ENCODE assay signal across 6 cellular contexts in the genomic region with DNA sequence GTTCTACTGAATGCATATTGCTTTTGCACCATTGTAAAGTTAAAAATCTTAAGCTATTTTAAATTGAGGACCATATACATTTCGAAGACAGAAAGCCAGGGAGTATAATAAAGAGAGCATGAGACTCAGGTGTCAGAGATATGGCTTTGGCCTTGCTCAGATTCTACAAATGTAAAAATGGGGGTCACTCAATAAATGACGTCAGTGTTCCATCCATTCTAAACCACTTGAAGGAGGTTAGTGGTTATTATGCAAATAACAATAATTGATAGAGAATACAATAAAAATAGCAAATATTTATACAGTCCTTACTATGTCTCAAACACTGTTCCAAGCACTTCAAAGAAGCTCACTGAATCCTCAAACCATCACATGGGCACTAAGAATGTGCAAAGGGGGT. TPM values are rescaled to one million over a fixed set of nuclear protein-coding genes. Genes with fewer than 3 reads are reported as not detected.
"Had no signal": no experiment of that assay in that cellular context is flagged by ENCODE, and none has a peak within 500 bp of the region (broad histone marks: within the 10 kb centered on the region; RNA-seq: fewer than 3 reads in every experiment).

No MANE protein-coding gene starts in this region.

- FAIRE-seq: K562 had no signal

- H3K4me2 ChIP-seq: KMS-11 had no signal

- DNase-seq: IMR-90, KG1 had no signal

- ATAC-seq: K562 had no signal

- H3K9ac ChIP-seq: KMS-11 had no signal

- H3K4me3 ChIP-seq: K562 had no signal

- H3K27ac ChIP-seq: HL-60, KMS-11 had no signal

RNA-seq across cellular contexts. Expression of a gene that starts 20.1 kb away (rescaled TPM):
- total RNA-seq: HT-29 had no signal
